ENCODE assay signal across 8 cellular contexts in genomic region chr7:818031-818699, GRCh38. TPM values are rescaled to one million over a fixed set of nuclear protein-coding genes. Genes with fewer than 3 reads are reported as not detected.
A peak's percentile ranks its signal among the peaks of the same experiment; 100 is the strongest.
DNase-seq lines count a peak whose midpoint lies in the region; ATAC-seq, FAIRE-seq and TF ChIP-seq lines count a peak whose summit lies in the region.

No MANE protein-coding gene starts in this region.

- DNase-seq in LHCN-M2 (ENCODE audit: low read depth) (peak; percentile 94), ascending aorta (ENCODE audit: low spot score in 2 of 2) (no peak), right lobe of liver (no peak), NCI-H2081 treated with DMSO at 0.1 percent for 48 hours (lab: John Stamatoyannopoulos, UW) (no peak), T1000 (lab: John Stamatoyannopoulos, UW) (no peak), HPDE6-E6E7 (ENCODE audit: extremely low spot score) (no peak)

- H3K27me3 ChIP-seq in ascending aorta (no peaks in the 10 kb centered on the region), right lobe of liver (no peaks in the 10 kb centered on the region)

- FAIRE-seq in G401.6 (lab: Jason Lieb, UNC) = peak; percentile 46

- H3K36me3 ChIP-seq in ascending aorta (no peaks in the 10 kb centered on the region), right lobe of liver (no peaks in the 10 kb centered on the region)

- ATAC-seq in right lobe of liver = no peak
- ATAC-seq in GM19463 (IDR thresholded peaks at IDR 0.05; ENCODE audit: unreplicated experiment) = no peak

- H3K4me3 ChIP-seq in ascending aorta = peak overlapping the region in 1 of 2 donors; percentile 99
- no peak overlapping the region for H3K4me3 ChIP-seq in right lobe of liver

- intact Hi-C loops in ascending aorta (cut with DNase I) = no loop called here
- intact Hi-C loops in right lobe of liver (cut with DNase I) = no loop called here

- TF ChIP-seq CTCF in ascending aorta (IDR thresholded peaks at IDR 0.05) (peak in 2 of 3 experiments; percentile 11 to 23), right lobe of liver (IDR thresholded peaks at IDR 0.05) (peak; percentile 29 to 41 (median 40))

- H3K9me3 ChIP-seq in ascending aorta = no peaks in the 10 kb centered on the region
- H3K9me3 ChIP-seq in right lobe of liver = no peaks in the 10 kb centered on the region

- H3K4me1 ChIP-seq in ascending aorta = peaks cover 12 to 53% of the 10 kb centered on the region in 2 donors
- H3K4me1 ChIP-seq in right lobe of liver = peaks cover 0 to 37% (median 6%) of the 10 kb centered on the region in 4 donors

- peak overlapping the region; percentile 95 to 96 for H3K27ac ChIP-seq in ascending aorta
- H3K27ac ChIP-seq in right lobe of liver = no peak overlapping the region

- TF ChIP-seq POLR2A in right lobe of liver (IDR thresholded peaks at IDR 0.05) = no peak

- 81% methylated on average over 7 of the region's 8 CpGs for WGBS in right lobe of liver (ENCODE audit: insufficient coverage, low coverage, low lambda C conversion rate, missing lambda C conversion rate)

RNA-seq across cellular contexts. Expression of gene SUN1, which starts 14.1 kb away (rescaled TPM):
- total RNA-seq in LHCN-M2 (2014; rRNA removed) (144 and 166 TPM in 2 replicates), ascending aorta (186 TPM), right lobe of liver (10 to 100 TPM; 33.4 to 54.0 (median 48.7) TPM)
- polyA plus RNA-seq in LHCN-M2 (2012) = 93.9 TPM

RNA-seq across cellular contexts. Expression of gene GET4, which starts 58.2 kb away (rescaled TPM):
- total RNA-seq in LHCN-M2 (2014; rRNA removed) (28.0 and 33.7 TPM in 2 replicates), ascending aorta (4.2 TPM), right lobe of liver (10 to 100 TPM; 15.6 to 38.3 (median 28.3) TPM)
- 32.6 TPM for polyA plus RNA-seq in LHCN-M2 (2012)

Comparison
In these comparisons a context has a peak if more than half of its experiments do, and no peak if none do; other contexts are left out.
1. H3K27ac ChIP-seq: peak in ascending aorta (2 of 2); none in right lobe of liver (0 of 3).